Comparison of ENCODE assay signal across 8 cellular contexts in genomic region chr21:45287438-45288391, GRCh38. TPM values are rescaled to one million over a fixed set of nuclear protein-coding genes. Genes with fewer than 3 reads are reported as not detected.
DNase-seq lines count a peak whose midpoint lies in the region; ATAC-seq, FAIRE-seq and TF ChIP-seq lines count a peak whose summit lies in the region.

A gene with protein sequence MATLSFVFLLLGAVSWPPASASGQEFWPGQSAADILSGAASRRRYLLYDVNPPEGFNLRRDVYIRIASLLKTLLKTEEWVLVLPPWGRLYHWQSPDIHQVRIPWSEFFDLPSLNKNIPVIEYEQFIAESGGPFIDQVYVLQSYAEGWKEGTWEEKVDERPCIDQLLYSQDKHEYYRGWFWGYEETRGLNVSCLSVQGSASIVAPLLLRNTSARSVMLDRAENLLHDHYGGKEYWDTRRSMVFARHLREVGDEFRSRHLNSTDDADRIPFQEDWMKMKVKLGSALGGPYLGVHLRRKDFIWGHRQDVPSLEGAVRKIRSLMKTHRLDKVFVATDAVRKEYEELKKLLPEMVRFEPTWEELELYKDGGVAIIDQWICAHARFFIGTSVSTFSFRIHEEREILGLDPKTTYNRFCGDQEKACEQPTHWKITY (minus strand): TSS chr21:45287895. CDS start chr21:45287871, 24 bp downstream.

- peak within 1 kb of the TSS; percentile 75 for H3K4me2 ChIP-seq in keratinocyte (ENCODE audit: control insufficient read depth, extremely low read depth, insufficient read depth, low read depth, low read length)

- peak within 1 kb of the TSS; percentile 64 to 81 (median 74) for H3K4me3 ChIP-seq in keratinocyte (ENCODE audit: control insufficient read depth in 2 of 3, extremely low read depth in 1 of 3, insufficient read depth in 2 of 3, low read depth in 1 of 3, low read length in 3 of 3)

- H3K9me3 ChIP-seq in keratinocyte (ENCODE audit: control insufficient read depth, low read depth, low read length): no peaks in the 10 kb centered on the region

- H2AFZ ChIP-seq in keratinocyte (ENCODE audit: control insufficient read depth, low read length): peak within 1 kb of the TSS; percentile 58

- DNase-seq in Ammon's horn (ENCODE audit: low spot score) (peak; percentile 96), GM19239 (ENCODE audit: insufficient read length, low spot score) (peak; percentile 100), NCI-H510A treated with DMSO at 0.1 percent for 48 hours (lab: John Stamatoyannopoulos, UW) (peak; percentile 85), cerebellar cortex (ENCODE audit: low spot score) (peak; percentile 92), keratinocyte (ENCODE audit: low read depth, low spot score) (peak; percentile 71)
- DNase-seq in activated CD4-positive, alpha-beta T cell treated with anti-CD3 and anti-CD28 coated beads for 1 hour: peak; percentile 99
- DNase-seq in stimulated activated CD4-positive, alpha-beta T cell treated with anti-CD3 and anti-CD28 coated beads, Interleukin-12 subunit alpha, Interleukin-12 subunit beta, amount 100 ng/mL, for 48 hours (ENCODE audit: low read depth in 2 of 3, low spot score in 1 of 3): peak; percentile 96 to 98 (median 98)

- no peaks in the 10 kb centered on the region for H3K27me3 ChIP-seq in keratinocyte (ENCODE audit: control insufficient read depth, extremely low read depth, insufficient read depth, low read length)

- FAIRE-seq in GM19239 (lab: Jason Lieb, UNC) (peak; percentile 88), keratinocyte (lab: Jason Lieb, UNC) (no peak)

- H3K4me1 ChIP-seq in keratinocyte (ENCODE audit: control insufficient read depth, extremely low read depth, insufficient read depth, low read length): peaks cover 9% of the 10 kb centered on the region

- H3K9me1 ChIP-seq in keratinocyte (ENCODE audit: control insufficient read depth, extremely low read depth, insufficient read depth, low read length): no peaks in the 10 kb centered on the region

- H3K79me2 ChIP-seq in keratinocyte (ENCODE audit: control insufficient read depth, insufficient read depth, low read length): peaks cover 3% of the 10 kb centered on the region

- no peak for TF ChIP-seq CTCF in keratinocyte (optimal IDR thresholded peaks at IDR 0.05 in 1 of 3, IDR thresholded peaks at IDR 0.05 in 1 of 3, conservative IDR thresholded peaks at IDR 0.05 in 1 of 3; ENCODE audit: extremely low read depth in 1 of 3, insufficient read depth in 2 of 3, low read length in 3 of 3)

- ATAC-seq in HG03439 (IDR thresholded peaks at IDR 0.05; ENCODE audit: unreplicated experiment): peak; percentile 85

- H4K20me1 ChIP-seq in keratinocyte (ENCODE audit: control insufficient read depth, extremely low read depth, insufficient read depth, low read length): peaks cover 6% of the 10 kb centered on the region

- H3K9ac ChIP-seq in keratinocyte (ENCODE audit: control insufficient read depth, extremely low read depth, insufficient read depth, low read length): peak within 1 kb of the TSS; percentile 69

- dilution Hi-C loops in keratinocyte (cut with MboI; ENCODE audit: extremely low pct_ligation_motif_present, low sequenced_read_pairs): no loop called here

- H3K36me3 ChIP-seq in keratinocyte (ENCODE audit: control insufficient read depth in 2 of 2, extremely low read depth in 1 of 2, insufficient read depth in 2 of 2, low read length in 2 of 2): peaks cover 14 to 19% of the 10 kb centered on the region in 2 experiments

- no peak within 1 kb of the TSS for H3K27ac ChIP-seq in keratinocyte (ENCODE audit: control insufficient read depth, insufficient read depth, low read length)

RNA-seq across cellular contexts. Expression of the gene that starts here (rescaled TPM):
- 8.8 to 18.7 TPM (median 9.6 TPM) in 3 replicates for polyA plus RNA-seq in keratinocyte
- polyA plus RNA-seq in keratinocyte (2011; ENCODE audit: low read depth): 18.2 TPM
- 5.5 and 7.4 TPM in 2 replicates for polyA plus RNA-seq in keratinocyte (2011; cell fraction: cytosol; rRNA removed)
- polyA plus RNA-seq in keratinocyte (2011; cell fraction: nucleus; rRNA removed): 43.9 and 45.4 TPM in 2 replicates
- polyA plus RNA-seq in keratinocyte (2012; ENCODE audit: low replicate concordance): 10.7 and 16.1 TPM in 2 replicates
- polyA minus RNA-seq in keratinocyte: 6.3 to 13.2 TPM (median 6.7 TPM) in 3 replicates
- polyA minus RNA-seq in keratinocyte (2011; cell fraction: cytosol; rRNA and poly(A)+ RNA removed): 4.4 TPM
- 12.2 and 14.1 TPM in 2 replicates for polyA minus RNA-seq in keratinocyte (2011; cell fraction: nucleus; rRNA and poly(A)+ RNA removed)
